Comparison of ENCODE assay signal across 31 cellular contexts in genomic region chr1:50103615-50104081, GRCh38. TPM values are rescaled to one million over a fixed set of nuclear protein-coding genes. Genes with fewer than 3 reads are reported as not detected.
DNase-seq lines count a peak whose midpoint lies in the region; ATAC-seq, FAIRE-seq and TF ChIP-seq lines count a peak whose summit lies in the region.
"Had no signal": no experiment of that assay in that cellular context is flagged by ENCODE, and none has a peak within 500 bp of the region (broad histone marks: within the 10 kb centered on the region; RNA-seq: fewer than 3 reads in every experiment).

No MANE protein-coding gene starts in this region.

- TF ChIP-seq CTCF in BE2C (IDR thresholded peaks at IDR 0.05; ENCODE audit: low read depth, low read length) (no peak), H1 (IDR thresholded peaks at IDR 0.05; ENCODE audit: control extremely low read depth in 1 of 3, insufficient read depth in 1 of 3, low read depth in 1 of 3, low read length in 3 of 3) (no peak), gastrocnemius medialis (IDR thresholded peaks at IDR 0.05 in 4 of 5, conservative IDR thresholded peaks at IDR 0.05 in 1 of 5) (no peak), nephron progenitor cell (IDR thresholded peaks at IDR 0.05) (no peak), tibial artery (IDR thresholded peaks at IDR 0.05) (no peak)

- FAIRE-seq in H1 (lab: Jason Lieb, UNC): no peak
- FAIRE-seq: astrocyte had no signal

- no peak overlapping the region for H3K56ac ChIP-seq in H1 (replicated peaks; ENCODE audit: insufficient read length, low read depth, low read length)

- no peak for TF ChIP-seq RAD21 in H1 (IDR thresholded peaks at IDR 0.05 in 1 of 2, conservative IDR thresholded peaks at IDR 0.05 in 1 of 2; ENCODE audit: low read depth in 2 of 2, low read length in 2 of 2)

- H3K4me1 ChIP-seq in BE2C: peaks cover 4% of the 10 kb centered on the region; the same call in 1 of the 2 replicates
- no peaks in the 10 kb centered on the region for H3K4me1 ChIP-seq in H1 (replicated peaks in 1 of 4; ENCODE audit: control insufficient read depth in 3 of 4, insufficient read depth in 4 of 4, low read length in 3 of 4)
- H3K4me1 ChIP-seq in gastrocnemius medialis: no peaks in the 10 kb centered on the region
- no peaks in the 10 kb centered on the region for H3K4me1 ChIP-seq in tibial artery
- H3K4me1 ChIP-seq: colonic mucosa, thyroid gland had no signal

- no peak overlapping the region for H3K18ac ChIP-seq in H1 (ENCODE audit: extremely low read depth, low read length)

- no peaks in the 10 kb centered on the region for H3K4me1 Mint-ChIP-seq in nephron progenitor cell
- H3K4me1 Mint-ChIP-seq: activated naive CD8-positive, alpha-beta T cell treated with anti-CD3 and anti-CD28 coated beads, Interleukin-2, amount 50 U/mL, for 24 hours; CD4-positive, alpha-beta memory T cell; neural crest cell had no signal

- H3K27ac ChIP-seq in H1 (ENCODE audit: low read depth, low read length): no peak overlapping the region
- no peak overlapping the region for H3K27ac ChIP-seq in gastrocnemius medialis
- no peak overlapping the region for H3K27ac ChIP-seq in tibial artery
- H3K27ac ChIP-seq: colonic mucosa, PC-9, thyroid gland had no signal

- H2BK5ac ChIP-seq in H1 (ENCODE audit: low read depth, low read length): no peak overlapping the region

- ATAC-seq in gastrocnemius medialis: no peak
- no peak for ATAC-seq in activated naive CD4-positive, alpha-beta T cell treated with anti-CD3 and anti-CD28 coated beads, Interleukin-2, amount 50 U/mL, for 72 hours
- ATAC-seq: activated naive CD8-positive, alpha-beta T cell treated with anti-CD3 and anti-CD28 coated beads, Interleukin-2, amount 50 U/mL, for 24 hours; left lobe of liver; right cardiac atrium had no signal

- no peaks in the 10 kb centered on the region for H3K27me3 ChIP-seq in BE2C
- peaks cover 0 to 1% (median 0%) of the 10 kb centered on the region in 4 experiments; a peak in 1 of 7 replicates for H3K27me3 ChIP-seq in H1 (replicated peaks in 1 of 4; ENCODE audit: control insufficient read depth in 3 of 4, extremely low read depth in 1 of 4, insufficient read depth in 3 of 4, low read length in 3 of 4)
- H3K27me3 ChIP-seq in gastrocnemius medialis: peaks cover 0 to 12% (median 4%) of the 10 kb centered on the region in 3 donors
- peaks cover 0 to 4% of the 10 kb centered on the region in 2 donors for H3K27me3 ChIP-seq in tibial artery
- H3K27me3 ChIP-seq: colonic mucosa, thyroid gland had no signal

- H3K9me3 ChIP-seq in BE2C (no peaks in the 10 kb centered on the region), H1 (ENCODE audit: insufficient read depth in 2 of 2, low read depth in 1 of 2, low read length in 1 of 2) (no peaks in the 10 kb centered on the region), gastrocnemius medialis (no peaks in the 10 kb centered on the region), tibial artery (no peaks in the 10 kb centered on the region)
- H3K9me3 ChIP-seq: colonic mucosa, thyroid gland had no signal

- peak overlapping the region; percentile 84; the same call in 1 of the 2 replicates for H2AFZ ChIP-seq in H1 (ENCODE audit: low read length)
- H2AFZ ChIP-seq: PC-9 had no signal

- H3K9me3 Mint-ChIP-seq in activated naive CD4-positive, alpha-beta T cell treated with anti-CD3 and anti-CD28 coated beads, Interleukin-2, amount 50 U/mL, for 72 hours: no peaks in the 10 kb centered on the region
- peaks cover 63% of the 10 kb centered on the region for H3K9me3 Mint-ChIP-seq in nephron progenitor cell
- H3K9me3 Mint-ChIP-seq: activated naive CD8-positive, alpha-beta T cell treated with anti-CD3 and anti-CD28 coated beads, Interleukin-2, amount 50 U/mL, for 24 hours had no signal

- in situ Hi-C loops in gastrocnemius medialis (cut with MboI; ENCODE audit: low sequenced_read_pairs in 4 of 4): no loop called here

- intact Hi-C loops in gastrocnemius medialis (cut with DNase I; ENCODE audit: low total_unique reads) (no loop called here), tibial artery (cut with DNase I; ENCODE audit: low total_unique reads) (no loop called here)

- TF ChIP-seq EP300 in H1 (IDR thresholded peaks at IDR 0.05; ENCODE audit: borderline replicate concordance in 1 of 2, low read depth in 2 of 2, low read length in 2 of 2): no peak

- TF ChIP-seq POLR2A in H1 (IDR thresholded peaks at IDR 0.05; ENCODE audit: control extremely low read depth in 1 of 2, low read depth in 2 of 2, low read length in 2 of 2): no peak
- TF ChIP-seq POLR2A in gastrocnemius medialis (IDR thresholded peaks at IDR 0.05): no peak

- H3K36me3 Mint-ChIP-seq in activated naive CD4-positive, alpha-beta T cell treated with anti-CD3 and anti-CD28 coated beads, Interleukin-2, amount 50 U/mL, for 72 hours: no peaks in the 10 kb centered on the region
- no peaks in the 10 kb centered on the region for H3K36me3 Mint-ChIP-seq in nephron progenitor cell (ENCODE audit: low read depth)
- H3K36me3 Mint-ChIP-seq: CD4-positive, alpha-beta memory T cell had no signal

- no peak overlapping the region for H3K4ac ChIP-seq in H1 (replicated peaks; ENCODE audit: insufficient read length, low read depth, low read length)

- CTCF ChIA-PET in H1 (lab: Charles Lee; ENCODE audit: partially characterized antibody): interaction anchor here (0.6 to 1.4 kb wide), 2 partner anchors 10 to 96 kb away, joined by 3 to 5 read pairs; no protein-coding TSS in a partner anchor

- H2BK120ac ChIP-seq in H1 (replicated peaks; ENCODE audit: low read depth, low read length): no peak overlapping the region

- H3K27ac Mint-ChIP-seq in activated naive CD4-positive, alpha-beta T cell treated with anti-CD3 and anti-CD28 coated beads, Interleukin-2, amount 50 U/mL, for 72 hours: no peak overlapping the region
- no peak overlapping the region for H3K27ac Mint-ChIP-seq in nephron progenitor cell
- H3K27ac Mint-ChIP-seq: activated naive CD8-positive, alpha-beta T cell treated with anti-CD3 and anti-CD28 coated beads, Interleukin-2, amount 50 U/mL, for 24 hours; CD4-positive, alpha-beta memory T cell had no signal

- H3K36me3 ChIP-seq in BE2C: no peaks in the 10 kb centered on the region
- H3K36me3 ChIP-seq in H1 (ENCODE audit: control insufficient read depth in 2 of 4, insufficient read depth in 4 of 4, low read length in 3 of 4): no peaks in the 10 kb centered on the region
- H3K36me3 ChIP-seq in gastrocnemius medialis: no peaks in the 10 kb centered on the region
- H3K36me3 ChIP-seq in tibial artery: no peaks in the 10 kb centered on the region
- H3K36me3 ChIP-seq: colonic mucosa, thyroid gland had no signal

- H4K20me1 ChIP-seq in H1 (replicated peaks in 1 of 2; ENCODE audit: control insufficient read depth in 1 of 2, insufficient read depth in 2 of 2, low read length in 2 of 2): no peaks in the 10 kb centered on the region

- H3K9ac ChIP-seq in H1 (replicated peaks in 1 of 4; ENCODE audit: extremely low read depth in 1 of 4, low read depth in 3 of 4, low read length in 3 of 4): no peak overlapping the region

- no peak overlapping the region for H2BK20ac ChIP-seq in H1 (ENCODE audit: low read length)

- H3K4me2 ChIP-seq in H1 (ENCODE audit: insufficient read depth in 1 of 2, low read depth in 2 of 2, low read length in 2 of 2): no peak overlapping the region
- H3K4me2 ChIP-seq: PC-9 had no signal

- DNase-seq in BE2C (peak; percentile 78), NCI-H1694 (lab: John Stamatoyannopoulos, UW) (peak; percentile 34), NCI-H524 (lab: John Stamatoyannopoulos, UW) (peak; percentile 93 to 99), H1 (ENCODE audit: low read depth in 1 of 2, low spot score in 2 of 2) (no peak), gastrocnemius medialis (no peak), nephron progenitor cell (no peak), tibial artery (no peak)
- DNase-seq in activated naive CD4-positive, alpha-beta T cell treated with anti-CD3 and anti-CD28 coated beads, Interleukin-2, amount 50 U/mL, for 72 hours (ENCODE audit: low spot score in 2 of 2): no peak
- DNase-seq: activated CD4-positive, alpha-beta T cell treated with anti-CD3 and anti-CD28 coated beads, Interleukin-2, amount 50 U/mL, for 48 hours; activated CD4-positive, CD25-positive, alpha-beta regulatory T cell treated with anti-CD3 and anti-CD28 coated beads, Interleukin-2, amount 50 U/mL, for 72 hours; activated naive CD8-positive, alpha-beta T cell treated with anti-CD3 and anti-CD28 coated beads, Interleukin-2, amount 50 U/mL, for 24 hours; activated T-cell treated with anti-CD3 and anti-CD28 coated beads, Interleukin-2, amount 50 U/mL, for 48 hours; CD4-positive, alpha-beta memory T cell; colonic mucosa; effector CD4-positive, alpha-beta T cell; HCEC 1CT; KG1; mesenchymal stem cell; MM.1S; NCI-H1436; NCI-H446 treated with DMSO at 0.1 percent for 48 hours; PC-9; posterior cingulate gyrus; right cardiac atrium; stimulated activated CD4-positive, alpha-beta T cell treated with anti-CD3 and anti-CD28 coated beads, Interleukin-2, amount 100 ng/mL, for 24 hours; T-helper 2 cell; thyroid gland had no signal

- no peak overlapping the region for H4K91ac ChIP-seq in H1 (replicated peaks; ENCODE audit: insufficient read length, low read length)

- no peak overlapping the region for H2BK12ac ChIP-seq in H1 (ENCODE audit: low read depth, low read length)

- H3K27me3 Mint-ChIP-seq in nephron progenitor cell (ENCODE audit: low read depth, poor library complexity): peaks cover 6% of the 10 kb centered on the region

- no peak overlapping the region for H3K4me3 Mint-ChIP-seq in nephron progenitor cell
- H3K4me3 Mint-ChIP-seq: activated naive CD8-positive, alpha-beta T cell treated with anti-CD3 and anti-CD28 coated beads, Interleukin-2, amount 50 U/mL, for 24 hours; CD4-positive, alpha-beta memory T cell; neural crest cell had no signal

- H3K79me1 ChIP-seq in H1 (ENCODE audit: low read depth, low read length): no peaks in the 10 kb centered on the region

- H3K79me2 ChIP-seq in H1 (ENCODE audit: control insufficient read depth in 1 of 2, insufficient read depth in 2 of 2, low read length in 2 of 2): no peaks in the 10 kb centered on the region

- H3K14ac ChIP-seq in H1 (ENCODE audit: insufficient read length): no peak overlapping the region

- no peak overlapping the region for H4K8ac ChIP-seq in H1 (ENCODE audit: extremely low read depth, insufficient read depth, low read length)

- WGBS in H1 (ENCODE audit: extremely low coverage in 1 of 2, insufficient coverage in 1 of 2, insufficient read length in 1 of 2, insufficient replicate concordance in 2 of 2, low coverage in 1 of 2, low lambda C conversion rate in 2 of 2, missing lambda C conversion rate in 1 of 2), 2 experiments: 87% methylated on average over 7 of the region's 7 CpGs; no CpG with 5 or more reads in 1 of the 2 experiments

- no peak overlapping the region for H3K23ac ChIP-seq in H1 (ENCODE audit: insufficient read length)

- H3K23me2 ChIP-seq in H1 (ENCODE audit: low read depth, low read length): no peaks in the 10 kb centered on the region

- POLR2A ChIA-PET in H1 (lab: Charles Lee; ENCODE audit: partially characterized antibody): no interaction called here

- H4K5ac ChIP-seq in H1 (ENCODE audit: insufficient read length, low read depth, low read length): no peak overlapping the region

- H3K4me3 ChIP-seq in BE2C (ENCODE audit: low read depth, low read length): peak overlapping the region; percentile 21
- H3K4me3 ChIP-seq in H1 (ENCODE audit: extremely low read depth in 1 of 4, insufficient read depth in 2 of 4, low read depth in 3 of 4, low read length in 4 of 4): no peak overlapping the region
- H3K4me3 ChIP-seq in gastrocnemius medialis: no peak overlapping the region
- no peak overlapping the region for H3K4me3 ChIP-seq in tibial artery
- H3K4me3 ChIP-seq: colonic mucosa, PC-9, thyroid gland had no signal

- H2AK5ac ChIP-seq in H1 (ENCODE audit: low read depth, low read length): no peak overlapping the region

- no peak overlapping the region; the same call in 1 of the 2 replicates for H2BK15ac ChIP-seq in H1 (ENCODE audit: low read length)

RNA-seq across cellular contexts. Expression of gene ELAVL4, which starts 5.1 kb away (rescaled TPM):
- 19.9 TPM for polyA plus RNA-seq in BE2C (2012; ENCODE audit: insufficient read depth, insufficient read length, low read depth)
- total RNA-seq in H1 (2021; fragmentation: NEBNext Ultra II Directional; extraction: Animal tissue kit (Norgen Biotek cat#: 25700)): 0.89 and 1.2 TPM in 2 replicates
- polyA plus RNA-seq in H1 (2011; rRNA removed): 0.21 and 0.27 TPM in 2 replicates
- polyA plus RNA-seq in H1 (2011; cell fraction: cytosol; rRNA removed): 0.27 TPM
- 0.70 TPM for polyA plus RNA-seq in H1 (2011; cell fraction: nucleus; rRNA removed)
- 0.13 to 0.32 TPM in 2 of 4 replicates, not detected in the others for polyA plus RNA-seq in H1 (2012, experiment 1 of 2)
- not detected for polyA plus RNA-seq in H1 (2012, experiment 2 of 2)
- polyA plus RNA-seq in H1 (2013, experiment 1 of 2): 1.8 TPM
- 1.8 TPM for polyA plus RNA-seq in H1 (2013, experiment 2 of 2)
- 0.22 and 0.51 TPM in 2 replicates for polyA minus RNA-seq in H1 (2011; rRNA and poly(A)+ RNA removed)
- not detected for polyA minus RNA-seq in H1 (2011; cell fraction: cytosol; rRNA and poly(A)+ RNA removed)
- 0.50 TPM for polyA minus RNA-seq in H1 (2011; cell fraction: nucleus; rRNA and poly(A)+ RNA removed)
- total RNA-seq in gastrocnemius medialis: not detected
- not detected for total RNA-seq in activated naive CD4-positive, alpha-beta T cell treated with anti-CD3 and anti-CD28 coated beads, Interleukin-2, amount 50 U/mL, for 72 hours
- total RNA-seq: astrocyte; CD4-positive, alpha-beta memory T cell; G401; PC-9; thyroid gland had no signal
- polyA plus RNA-seq: CD4-positive, alpha-beta memory T cell had no signal

Comparison
In these comparisons a context has a peak if more than half of its experiments do, and no peak if none do; other contexts are left out.
1. DNase-seq: peak in BE2C (single experiment), NCI-H1694 (single experiment) and NCI-H524 (2 of 2); none in H1 (0 of 2), gastrocnemius medialis (0 of 2), activated naive CD4-positive, alpha-beta T cell treated with anti-CD3 and anti-CD28 coated beads, Interleukin-2, amount 50 U/mL, for 72 hours (0 of 2), nephron progenitor cell (single experiment) and tibial artery (0 of 2).